In genomic region chr17:16150251-16150859, GRCh38 we compare ENCODE assay signal across 17 cellular contexts.
DNase-seq lines count a peak whose midpoint lies in the region; ATAC-seq, FAIRE-seq and TF ChIP-seq lines count a peak whose summit lies in the region.
"Had no signal": no experiment of that assay in that cellular context is flagged by ENCODE, and none has a peak within 500 bp of the region (broad histone marks: within the 10 kb centered on the region; RNA-seq: fewer than 3 reads in every experiment).

No MANE protein-coding gene starts in this region.

- no peak overlapping the region for H3K23ac ChIP-seq in IMR-90 (ENCODE audit: low read depth, low read length)

- peak overlapping the region; percentile 55 for H2BK5ac ChIP-seq in IMR-90 (ENCODE audit: low read depth, low read length, poor library complexity, severe bottlenecking)

- H2BK15ac ChIP-seq in IMR-90 (ENCODE audit: low read depth, low read length), result no peak overlapping the region

- intact Hi-C loops in IMR-90 (cut with micrococcal nuclease), result no loop called here
- intact Hi-C loops in mammary epithelial cell (cut with micrococcal nuclease), result no loop called here
- intact Hi-C loops in HepG2 (cut with micrococcal nuclease; ENCODE audit: unreplicated experiment), result no loop called here
- intact Hi-C loops in esophagus muscularis mucosa (cut with DNase I), result no loop called here

- H3K4me1 ChIP-seq in IMR-90 (ENCODE audit: control insufficient read depth, insufficient read depth, low read length) (no peaks in the 10 kb centered on the region), mammary epithelial cell (ENCODE audit: insufficient read depth, low read length) (peaks cover 8% of the 10 kb centered on the region), HepG2 (ENCODE audit: insufficient read depth, low read length) (no peaks in the 10 kb centered on the region), esophagus muscularis mucosa (peaks cover 0 to 9% (median 3%) of the 10 kb centered on the region in 4 donors)
- H3K4me1 ChIP-seq: BLaER1, HAP-1, pancreas had no signal

- no peak overlapping the region for H4K8ac ChIP-seq in IMR-90 (ENCODE audit: low read depth in 2 of 2, low read length in 2 of 2)

- TF ChIP-seq EP300 in HepG2 (IDR thresholded peaks at IDR 0.05; ENCODE audit: low read depth in 2 of 2, low read length in 2 of 2) (no peak), HepG2 (CRISPR knock-in tag; IDR thresholded peaks at IDR 0.05; ENCODE audit: borderline replicate concordance) (no peak), esophagus muscularis mucosa (IDR thresholded peaks at IDR 0.05) (no peak)

- no peak overlapping the region for H4K5ac ChIP-seq in IMR-90 (ENCODE audit: low read depth, low read length)

- peaks cover 7% of the 10 kb centered on the region; the same call in 1 of the 2 replicates for H3K9me1 ChIP-seq in IMR-90 (ENCODE audit: insufficient read depth, low read length)

- H2BK120ac ChIP-seq in IMR-90 (ENCODE audit: low read depth, low read length), result no peak overlapping the region

- POLR2A ChIA-PET in AG04450 (lab: Yijun Ruan, JAX) (no interaction called here), IMR-90 (lab: Charles Lee; ENCODE audit: unreplicated experiment) (no interaction called here), HepG2 (lab: Yijun Ruan, JAX) (no interaction called here)

- no peak for TF ChIP-seq CTCF in AG04450 (IDR thresholded peaks at IDR 0.05; ENCODE audit: low read depth, low read length)
- TF ChIP-seq CTCF in IMR-90 (conservative IDR thresholded peaks at IDR 0.05; ENCODE audit: low read depth, low read length), result no peak
- no peak for TF ChIP-seq CTCF in mammary epithelial cell (conservative IDR thresholded peaks at IDR 0.05 in 1 of 2, IDR thresholded peaks at IDR 0.05 in 1 of 2; ENCODE audit: extremely low read depth in 1 of 2, insufficient read depth in 1 of 2, low read depth in 1 of 2, low read length in 2 of 2)
- no peak for TF ChIP-seq CTCF in HepG2 (CRISPR knock-in tag; IDR thresholded peaks at IDR 0.05)
- TF ChIP-seq CTCF in esophagus muscularis mucosa (IDR thresholded peaks at IDR 0.05), result no peak

- H2AK5ac ChIP-seq in IMR-90 (ENCODE audit: low read depth, low read length), result no peak overlapping the region

- peaks cover 27% of the 10 kb centered on the region for H3K36me3 ChIP-seq in IMR-90 (ENCODE audit: control insufficient read depth, insufficient read depth, low read length)
- peaks cover 14% of the 10 kb centered on the region for H3K36me3 ChIP-seq in mammary epithelial cell (ENCODE audit: insufficient read depth, low read length)
- peaks cover 8 to 51% of the 10 kb centered on the region in 2 experiments for H3K36me3 ChIP-seq in HepG2 (replicated peaks in 1 of 2; ENCODE audit: control insufficient read depth in 1 of 2, insufficient read depth in 2 of 2, low read length in 2 of 2)
- peaks cover 18 to 78% (median 56%) of the 10 kb centered on the region in 4 donors for H3K36me3 ChIP-seq in esophagus muscularis mucosa

- H3K79me1 ChIP-seq in IMR-90 (ENCODE audit: low read depth in 1 of 2, low read length in 2 of 2), result peaks cover 12 to 19% of the 10 kb centered on the region in 2 experiments; a peak in 3 of 4 replicates

- no peak overlapping the region for H4K91ac ChIP-seq in IMR-90 (ENCODE audit: insufficient read depth, low read depth, low read length)

- H3K4me3 ChIP-seq in AG04450 (ENCODE audit: low read depth, low read length) (no peak overlapping the region), IMR-90 (ENCODE audit: insufficient read depth, low read depth, low read length) (no peak overlapping the region), mammary epithelial cell (replicated peaks in 1 of 3; ENCODE audit: insufficient read depth in 1 of 3, low read depth in 2 of 3, low read length in 3 of 3) (no peak overlapping the region), HepG2 (replicated peaks in 1 of 3; ENCODE audit: insufficient read depth in 1 of 3, low read depth in 2 of 3, low read length in 3 of 3) (no peak overlapping the region), esophagus muscularis mucosa (no peak overlapping the region)
- H3K4me3 ChIP-seq: BLaER1, HAP-1, pancreas had no signal

- no peak for FAIRE-seq in HepG2 (lab: Jason Lieb, UNC)
- FAIRE-seq: pancreas had no signal

- no peak overlapping the region for H2AK9ac ChIP-seq in IMR-90 (replicated peaks; ENCODE audit: low read depth, low read length, poor library complexity)

- peak overlapping the region; percentile 41; the same call in 1 of the 2 replicates for H3K4me2 ChIP-seq in IMR-90 (ENCODE audit: low read depth, low read length)
- peak overlapping the region; percentile 53 for H3K4me2 ChIP-seq in mammary epithelial cell (ENCODE audit: insufficient read depth, low read depth, low read length)
- no peak overlapping the region for H3K4me2 ChIP-seq in HepG2 (ENCODE audit: low read depth, low read length)
- H3K4me2 ChIP-seq: BLaER1 had no signal

- H4K20me1 ChIP-seq in IMR-90 (ENCODE audit: insufficient read depth, low read length) (no peaks in the 10 kb centered on the region), mammary epithelial cell (ENCODE audit: insufficient read depth, low read length) (no peaks in the 10 kb centered on the region), HepG2 (ENCODE audit: insufficient read depth, low read length) (no peaks in the 10 kb centered on the region)
- H4K20me1 ChIP-seq: BLaER1 had no signal

- TF ChIP-seq POLR2A in IMR-90 (IDR thresholded peaks at IDR 0.05; ENCODE audit: low read depth, low read length) (no peak), HepG2 (IDR thresholded peaks at IDR 0.05; ENCODE audit: insufficient read depth in 1 of 2, low read depth in 2 of 2, low read length in 2 of 2) (no peak), esophagus muscularis mucosa (IDR thresholded peaks at IDR 0.05; ENCODE audit: low read depth) (no peak)

- BruUV-seq in IMR-90 (replicated peaks; lab: Mats Ljungman, UMichigan), result no TSS peak
- no TSS peak for BruUV-seq in mammary epithelial cell (replicated peaks; lab: Mats Ljungman, UMichigan)
- TSS peak; percentile 30 for BruUV-seq in HepG2 (replicated peaks; lab: Mats Ljungman, UMichigan)

- dilution Hi-C loops in IMR-90 (cut with HindIII; ENCODE audit: low sequenced_read_pairs, unreplicated experiment), result no loop called here
- dilution Hi-C loops in mammary epithelial cell (cut with HindIII; ENCODE audit: low sequenced_read_pairs), result no loop called here

- H3K14ac ChIP-seq in IMR-90 (replicated peaks; ENCODE audit: low read depth, low read length), result no peak overlapping the region

- H2AFZ ChIP-seq in IMR-90 (replicated peaks; ENCODE audit: low read length, poor library complexity) (no peak overlapping the region), mammary epithelial cell (ENCODE audit: low read depth, low read length) (no peak overlapping the region), HepG2 (ENCODE audit: low read length) (no peak overlapping the region)

- H3K27me3 ChIP-seq in AG04450 (ENCODE audit: control insufficient read depth, insufficient read depth, low read length) (no peaks in the 10 kb centered on the region), IMR-90 (ENCODE audit: control insufficient read depth, insufficient read depth, low read length) (no peaks in the 10 kb centered on the region), mammary epithelial cell (ENCODE audit: insufficient read depth, low read length) (no peaks in the 10 kb centered on the region), HepG2 (ENCODE audit: control insufficient read depth in 1 of 2, insufficient read depth in 2 of 2, low read length in 2 of 2) (no peaks in the 10 kb centered on the region), esophagus muscularis mucosa (no peaks in the 10 kb centered on the region)
- H3K27me3 ChIP-seq: BLaER1, pancreas had no signal

- TF ChIP-seq RAD21 in IMR-90 (IDR thresholded peaks at IDR 0.05; ENCODE audit: low read length), result no peak
- TF ChIP-seq RAD21 in HepG2 (CRISPR knock-in tag; IDR thresholded peaks at IDR 0.05), result no peak

- H3K9ac ChIP-seq in IMR-90 (ENCODE audit: low read depth, low read length), result no peak overlapping the region
- no peak overlapping the region for H3K9ac ChIP-seq in mammary epithelial cell (ENCODE audit: insufficient read depth, low read length)
- no peak overlapping the region for H3K9ac ChIP-seq in HepG2 (ENCODE audit: insufficient read depth, low read depth, low read length)
- H3K9ac ChIP-seq: BLaER1 had no signal

- H3K9me3 ChIP-seq in AG04450 (ENCODE audit: control insufficient read depth, insufficient read depth, low read length) (no peaks in the 10 kb centered on the region; the same call in 1 of the 2 replicates), IMR-90 (ENCODE audit: control insufficient read depth, insufficient read depth, low read length) (no peaks in the 10 kb centered on the region), mammary epithelial cell (replicated peaks; ENCODE audit: insufficient read depth, low read length) (no peaks in the 10 kb centered on the region), HepG2 (ENCODE audit: low read length) (no peaks in the 10 kb centered on the region), esophagus muscularis mucosa (no peaks in the 10 kb centered on the region)
- H3K9me3 ChIP-seq: HAP-1, pancreas had no signal

- WGBS in IMR-90 (ENCODE audit: extremely low coverage in 2 of 2, insufficient read length in 1 of 2), 2 experiments, result no CpG with 5 or more reads among the region's 4 CpGs
- 10% methylated on average over 4 of the region's 4 CpGs for WGBS in mammary epithelial cell (ENCODE audit: low coverage, missing lambda C conversion rate)
- WGBS in HepG2 (ENCODE audit: low lambda C conversion rate), result 98% methylated on average over 4 of the region's 4 CpGs
- 71% methylated on average over 4 of the region's 4 CpGs for WGBS in esophagus muscularis mucosa

- no peak overlapping the region for H3K56ac ChIP-seq in IMR-90 (ENCODE audit: extremely low read depth, insufficient read depth, low read length)

- H3K4ac ChIP-seq in IMR-90 (ENCODE audit: low read depth, low read length), result no peak overlapping the region

- peak; percentile 26 for DNase-seq in AG04450 (ENCODE audit: low read depth, low spot score)
- DNase-seq in IMR-90, result peak; percentile 80
- peak; percentile 55 for DNase-seq in mammary epithelial cell
- DNase-seq in HepG2 (ENCODE audit: low spot score), result no peak
- DNase-seq in esophagus muscularis mucosa (ENCODE audit: extremely low spot score), result no peak
- DNase-seq: activated CD8-positive, alpha-beta memory T cell treated with anti-CD3 and anti-CD28 coated beads, Interleukin-2, amount 50 U/mL, for 4 hours; activated naive CD8-positive, alpha-beta T cell treated with anti-CD3 and anti-CD28 coated beads, Interleukin-2, amount 10 ng/mL, durations not matched to agents 7 days and 5 days; hippocampal formation; NCI-H1105 treated with DMSO at 0.1 percent for 48 hours; NCI-H510A; pancreas; Right ventricle myocardium superior had no signal

- H3K27ac ChIP-seq in AG04450 (ENCODE audit: low read depth, low read length) (no peak overlapping the region), IMR-90 (ENCODE audit: insufficient read depth, low read length) (no peak overlapping the region), mammary epithelial cell (ENCODE audit: insufficient read depth, low read depth, low read length) (peak overlapping the region; percentile 64), HepG2 (ENCODE audit: extremely low read length, insufficient read depth, low read length) (no peak overlapping the region), esophagus muscularis mucosa (replicated peaks in 1 of 4) (no peak overlapping the region)
- H3K27ac ChIP-seq: BLaER1, pancreas had no signal

- CTCF ChIA-PET in AG04450 (lab: Charles Lee), result no interaction called here
- CTCF ChIA-PET in IMR-90 (lab: Yijun Ruan, JAX), result interaction anchor here (0.7 kb wide), 1 partner anchor 452 kb away, joined by 3 read pairs; no protein-coding TSS in a partner anchor
- CTCF ChIA-PET in mammary epithelial cell (lab: Charles Lee; ENCODE audit: low non-redundant PET), result interaction anchor here (0.6 to 0.7 kb wide), 2 partner anchors 30 to 65 kb away, joined by 4 to 7 read pairs; partner anchors contain the start of gene NCOR1
- CTCF ChIA-PET in HepG2 (lab: Yijun Ruan, JAX; ENCODE audit: low intra/inter-chr PET ratio, low total read pairs), result no interaction called here

- ATAC-seq in IMR-90 (ENCODE audit: low read depth), result peak; percentile 60
- no peak for ATAC-seq in HepG2
- no peak for ATAC-seq in HG02973 (IDR thresholded peaks at IDR 0.05; ENCODE audit: unreplicated experiment)
- ATAC-seq in HG02884 (IDR thresholded peaks at IDR 0.05; ENCODE audit: unreplicated experiment), result no peak
- ATAC-seq in GM19397 (IDR thresholded peaks at IDR 0.05; ENCODE audit: unreplicated experiment), result no peak

- in situ Hi-C loops in IMR-90 (cut with MboI; ENCODE audit: low sequenced_read_pairs), result no loop called here
- in situ Hi-C loops in mammary epithelial cell (cut with MboI; ENCODE audit: low sequenced_read_pairs in 2 of 2), result no loop called here
- in situ Hi-C loops in HepG2 (cut with HindIII; ENCODE audit: extremely low pct_ligation_motif_present, low pct_unique_long_range_greater_than_20kb), result no loop called here

- no peak overlapping the region for H3K18ac ChIP-seq in IMR-90 (ENCODE audit: low read depth, low read length)

- H3K79me2 ChIP-seq in mammary epithelial cell (ENCODE audit: insufficient read depth, low read length), result peaks cover 7% of the 10 kb centered on the region
- no peaks in the 10 kb centered on the region for H3K79me2 ChIP-seq in HepG2 (ENCODE audit: insufficient read depth, low read length)

- no peak overlapping the region for H2BK20ac ChIP-seq in IMR-90 (ENCODE audit: low read depth, low read length)

Comparison
In these comparisons a context has a peak if more than half of its experiments do, and no peak if none do; other contexts are left out.
1. DNase-seq: peak in AG04450 (single experiment), IMR-90 (single experiment) and mammary epithelial cell (single experiment); none in HepG2 (single experiment) and esophagus muscularis mucosa (single experiment).
2. CTCF ChIA-PET loops: an anchor here in IMR-90 (0.7 kb wide) and mammary epithelial cell (0.6 to 0.7 kb wide); none called in AG04450 and HepG2.